12 cellular contexts compared by ENCODE assay signal in genomic region chr2:20618886-20619521, GRCh38. TPM values are rescaled to one million over a fixed set of nuclear protein-coding genes. Genes with fewer than 3 reads are reported as not detected.
DNase-seq lines count a peak whose midpoint lies in the region; ATAC-seq, FAIRE-seq and TF ChIP-seq lines count a peak whose summit lies in the region.
"Had no signal": no experiment of that assay in that cellular context is flagged by ENCODE, and none has a peak within 500 bp of the region (broad histone marks: within the 10 kb centered on the region; RNA-seq: fewer than 3 reads in every experiment).

No MANE protein-coding gene starts in this region.

- no peaks in the 10 kb centered on the region for H3K9me3 ChIP-seq in lung (ENCODE audit: control insufficient read depth in 2 of 2, insufficient read depth in 1 of 2, low read length in 1 of 2)
- no peaks in the 10 kb centered on the region for H3K9me3 ChIP-seq in smooth muscle cell (replicated peaks; ENCODE audit: low read depth)
- H3K9me3 ChIP-seq: MG63 had no signal

- H3K4me1 ChIP-seq in GM23338 (ENCODE audit: insufficient read depth) (0 out of 2 replicates have a peak, but pooled peaks cover 8% of the 10 kb centered on the region), lung (ENCODE audit: control insufficient read depth in 2 of 2, insufficient read depth in 2 of 2, low read length in 2 of 2) (peaks cover 27 to 56% of the 10 kb centered on the region in 2 donors), smooth muscle cell (ENCODE audit: low read depth) (peaks cover 29% of the 10 kb centered on the region)

- intact Hi-C loops in dorsolateral prefrontal cortex (cut with DNase I), result loop anchor here in 1 of 2 donors (5.0 kb wide), 2 partner anchors 102 to 172 kb away; partner anchors contain the start of gene RHOB

- no peak for DNase-seq in GM23338 (ENCODE audit: low spot score)
- DNase-seq in dorsolateral prefrontal cortex, result peak in 5 of 10 donors; percentile 16 to 44 (median 30)
- no peak for DNase-seq in lung (ENCODE audit: low spot score)
- DNase-seq in smooth muscle cell (lab: John Stamatoyannopoulos, UW; ENCODE audit: unreplicated experiment), result no peak
- DNase-seq in NCI-H82 treated with DMSO at 0.1 percent for 48 hours (lab: John Stamatoyannopoulos, UW; ENCODE audit: unreplicated experiment), result no peak
- DNase-seq in NCI-H226, result no peak
- no peak for DNase-seq in NCI-H2171 treated with DMSO at 0.1 percent for 48 hours (lab: John Stamatoyannopoulos, UW)
- no peak for DNase-seq in GM19239 (ENCODE audit: insufficient read length, low spot score)
- DNase-seq: activated CD4-positive, alpha-beta T cell treated with anti-CD3 and anti-CD28 coated beads, Interleukin-2, amount 50 U/mL, for 48 hours; MG63; NCI-H69 had no signal

- TF ChIP-seq CTCF in GM23338 (conservative IDR thresholded peaks at IDR 0.05; ENCODE audit: low read depth in 2 of 2), result no peak
- TF ChIP-seq CTCF in dorsolateral prefrontal cortex (IDR thresholded peaks at IDR 0.05 in 54 of 56, conservative IDR thresholded peaks at IDR 0.05 in 2 of 56; ENCODE audit: low read depth in 1 of 56, partially characterized antibody in 56 of 56), result no peak
- no peak for TF ChIP-seq CTCF in lung (IDR thresholded peaks at IDR 0.05; ENCODE audit: control extremely low read depth, extremely low read depth)
- TF ChIP-seq CTCF in smooth muscle cell (IDR thresholded peaks at IDR 0.05; ENCODE audit: borderline replicate concordance, insufficient read depth, poor library complexity, severe bottlenecking), result no peak

- no peaks in the 10 kb centered on the region for H3K9me2 ChIP-seq in GM23338 (ENCODE audit: insufficient read depth)

- H3K36me3 Mint-ChIP-seq in GM23338 (ENCODE audit: low read depth), result no peaks in the 10 kb centered on the region

- no peak for FAIRE-seq in GM19239 (lab: Jason Lieb, UNC)

- H3K36me3 ChIP-seq in GM23338 (ENCODE audit: insufficient read depth), result no peaks in the 10 kb centered on the region
- peaks cover 0 to 37% of the 10 kb centered on the region in 2 donors for H3K36me3 ChIP-seq in lung (ENCODE audit: control insufficient read depth in 2 of 2, insufficient read depth in 2 of 2, low read length in 2 of 2)
- H3K36me3 ChIP-seq in smooth muscle cell (ENCODE audit: low read depth), result no peaks in the 10 kb centered on the region

- no peaks in the 10 kb centered on the region for H4K20me1 ChIP-seq in GM23338 (replicated peaks; ENCODE audit: insufficient read depth)
- no peaks in the 10 kb centered on the region for H4K20me1 ChIP-seq in smooth muscle cell (ENCODE audit: low read depth)

- H3K27me3 Mint-ChIP-seq in GM23338 (ENCODE audit: insufficient read depth, low read depth, poor library complexity), result peaks cover 7% of the 10 kb centered on the region
- H3K27me3 Mint-ChIP-seq: activated naive CD4-positive, alpha-beta T cell treated with anti-CD3 and anti-CD28 coated beads, Interleukin-2, amount 50 U/mL, for 24 hours had no signal

- WGBS in lung, 2 donors, result 77 to 83% methylated on average over 15 of the region's 15 CpGs
- 88% methylated on average over 15 of the region's 15 CpGs for WGBS in smooth muscle cell (ENCODE audit: low lambda C conversion rate)

- H3K9me3 Mint-ChIP-seq in GM23338, result no peaks in the 10 kb centered on the region
- H3K9me3 Mint-ChIP-seq: activated naive CD4-positive, alpha-beta T cell treated with anti-CD3 and anti-CD28 coated beads, Interleukin-2, amount 50 U/mL, for 24 hours had no signal

- H2AFZ ChIP-seq in GM23338 (no peak overlapping the region), smooth muscle cell (ENCODE audit: low read depth) (no peak overlapping the region)

- peaks cover 15% of the 10 kb centered on the region for H3K4me1 Mint-ChIP-seq in GM23338
- H3K4me1 Mint-ChIP-seq: activated naive CD4-positive, alpha-beta T cell treated with anti-CD3 and anti-CD28 coated beads, Interleukin-2, amount 50 U/mL, for 24 hours had no signal

- H3K27me3 ChIP-seq in GM23338 (ENCODE audit: insufficient read depth), result no peaks in the 10 kb centered on the region
- H3K27me3 ChIP-seq in dorsolateral prefrontal cortex, result no peaks in the 10 kb centered on the region
- no peaks in the 10 kb centered on the region for H3K27me3 ChIP-seq in lung (ENCODE audit: control insufficient read depth, insufficient read depth)
- H3K27me3 ChIP-seq in smooth muscle cell (ENCODE audit: low read depth), result no peaks in the 10 kb centered on the region
- H3K27me3 ChIP-seq: MG63 had no signal

- H3K79me2 ChIP-seq in GM23338 (replicated peaks; ENCODE audit: insufficient read depth) (no peaks in the 10 kb centered on the region), smooth muscle cell (ENCODE audit: low read depth) (no peaks in the 10 kb centered on the region)

- H3K4me3 Mint-ChIP-seq in GM23338, result no peak overlapping the region
- H3K4me3 Mint-ChIP-seq: activated naive CD4-positive, alpha-beta T cell treated with anti-CD3 and anti-CD28 coated beads, Interleukin-2, amount 50 U/mL, for 24 hours had no signal

- H3K9ac ChIP-seq in smooth muscle cell (ENCODE audit: low read depth), result peak overlapping the region; percentile 75

- H3K27ac Mint-ChIP-seq in GM23338, result peak overlapping the region; percentile 41; the same call in 1 of the 2 replicates
- H3K27ac Mint-ChIP-seq: activated naive CD4-positive, alpha-beta T cell treated with anti-CD3 and anti-CD28 coated beads, Interleukin-2, amount 50 U/mL, for 24 hours had no signal

- no peaks in the 10 kb centered on the region for H3F3A ChIP-seq in GM23338 (replicated peaks; ENCODE audit: low read depth)
- peaks cover 21% of the 10 kb centered on the region for H3F3A ChIP-seq in smooth muscle cell (ENCODE audit: low read depth)

- no peak for ATAC-seq in GM23338
- ATAC-seq in lung (ENCODE audit: insufficient read depth, low FRiP score), result no peak

- H3K4me3 ChIP-seq in GM23338 (no peak overlapping the region), dorsolateral prefrontal cortex (no peak overlapping the region), lung (no peak overlapping the region), smooth muscle cell (no peak overlapping the region)
- H3K4me3 ChIP-seq: MG63 had no signal

- H3K27ac ChIP-seq in GM23338 (ENCODE audit: low read depth) (no peak overlapping the region), dorsolateral prefrontal cortex (peak overlapping the region; percentile 79 to 99 (median 94)), lung (ENCODE audit: low read depth in 1 of 2, low read length in 1 of 2) (peak overlapping the region; percentile 97 to 98), smooth muscle cell (ENCODE audit: low read depth) (peak overlapping the region; percentile 94)

- H3K4me2 ChIP-seq in GM23338, result no peak overlapping the region
- no peak overlapping the region for H3K4me2 ChIP-seq in smooth muscle cell

TF ChIP-seq in GM23338, 12 proteins besides CTCF, POLR2A, EP300 and RAD21 (continues in another document):
- TF ChIP-seq EZH2 (IDR thresholded peaks at IDR 0.05; ENCODE audit: low read depth, unreplicated experiment) (no peak), ZNF331 (CRISPR knock-in tag; IDR thresholded peaks at IDR 0.05; ENCODE audit: low read depth) (no peak), CREB1 (CRISPR knock-in tag; IDR thresholded peaks at IDR 0.05; ENCODE audit: low read depth) (no peak)

RNA-seq across cellular contexts. Expression of gene HS1BP3, which starts 31.9 kb away (rescaled TPM):
- total RNA-seq in GM23338 (2014; rRNA removed; shearing (Covaris generic)), result 15.0 and 16.8 TPM in 2 replicates
- polyA plus RNA-seq in GM23338 (2016; fragmentation: Nextera tagmentation; extraction: Ambion mirVana) (6.0 and 7.2 TPM in 2 replicates), lung (10 to 100 TPM; 28.8 to 41.4 TPM), smooth muscle cell (20.1 and 20.4 TPM in 2 replicates)
- total RNA-seq in dorsolateral prefrontal cortex (10 to 100 TPM; 18.3 to 36.0 (median 26.0) TPM), lung (10 to 100 TPM; 25.4 to 38.1 TPM), smooth muscle cell (9.3 and 12.7 TPM in 2 replicates)

RNA-seq across cellular contexts. Expression of gene GDF7, which starts 47.9 kb away (rescaled TPM):
- total RNA-seq in GM23338 (2014; rRNA removed; shearing (Covaris generic)), result 0.19 and 0.52 TPM in 2 replicates
- 0.16 and 0.19 TPM in 2 replicates for polyA plus RNA-seq in GM23338 (2016; fragmentation: Nextera tagmentation; extraction: Ambion mirVana)
- 10 to 100 TPM in 2 of 120 experiments, 1 to 10 TPM in 117, under 1 TPM in 1; 0.95 to 12.5 (median 4.1) TPM for total RNA-seq in dorsolateral prefrontal cortex
- total RNA-seq in lung, result under 1 TPM; 0.37 to 0.54 TPM
- under 1 TPM; 0.10 to 0.26 TPM for polyA plus RNA-seq in lung
- under 0.01 and 0.27 TPM in 2 replicates for total RNA-seq in smooth muscle cell
- not detected in 2 replicates for polyA plus RNA-seq in smooth muscle cell
